8 cellular contexts compared by ENCODE assay signal in the genomic region with DNA sequence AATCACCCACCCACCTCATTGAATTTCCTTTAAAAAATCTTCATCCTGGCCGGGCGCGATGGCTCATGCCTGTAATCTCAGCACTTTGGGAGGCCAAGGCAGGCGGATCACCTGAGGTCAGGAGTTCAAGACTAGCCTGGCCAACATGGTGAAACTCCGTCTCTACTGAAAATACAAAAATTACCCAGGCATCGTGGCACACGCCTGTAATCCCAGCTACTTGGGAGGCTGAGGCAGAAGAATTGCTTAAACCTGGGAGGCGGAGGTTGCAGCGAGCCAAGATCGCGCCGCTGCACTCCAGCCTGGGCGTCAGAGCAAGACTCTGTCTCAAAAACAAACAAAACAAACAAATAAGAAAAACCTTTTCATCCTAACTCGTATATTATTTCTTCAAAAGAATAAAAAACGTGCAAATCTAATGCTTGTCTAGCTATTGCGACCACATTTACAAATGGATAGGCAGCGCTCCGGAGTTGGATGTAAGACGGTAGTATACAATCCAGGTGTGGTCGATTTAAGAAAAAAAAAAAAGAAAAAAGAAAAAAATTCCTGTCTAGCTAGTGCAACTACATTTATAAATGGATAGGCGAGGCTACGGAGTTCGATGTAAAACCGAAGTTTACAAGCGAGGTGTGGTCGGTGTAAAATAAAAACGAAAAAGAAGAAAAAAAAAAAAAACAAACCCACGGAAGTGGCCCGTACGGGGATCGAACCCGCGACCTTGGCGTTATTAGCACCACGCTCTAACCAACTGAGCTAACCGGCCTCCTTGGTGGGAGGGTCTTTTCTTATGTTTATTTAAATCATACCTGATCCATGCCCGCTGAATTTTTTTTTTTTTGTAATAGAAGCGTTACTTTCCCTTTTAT.
A peak's percentile ranks its signal among the peaks of the same experiment; 100 is the strongest.
DNase-seq lines count a peak whose midpoint lies in the region; ATAC-seq and TF ChIP-seq lines count a peak whose summit lies in the region.
"Not testable (repeated sequence)": the region's sequence is repeated elsewhere in the genome, so short reads cannot be mapped to it uniquely, and the experiment has no call there.

No MANE protein-coding gene starts in this region.

- peak; percentile 34 for ATAC-seq in GM21526 (IDR thresholded peaks at IDR 0.05; ENCODE audit: low FRiP score, unreplicated experiment)

- not testable (repeated sequence) for H3K36me3 ChIP-seq in BJ (ENCODE audit: control insufficient read depth, insufficient read depth, low read length)

- TF ChIP-seq CTCF in BJ (IDR thresholded peaks at IDR 0.05; ENCODE audit: insufficient read depth, low read depth, low read length): not testable (repeated sequence)

- H3K27me3 ChIP-seq in BJ (ENCODE audit: control insufficient read depth, insufficient read depth, low read length); mononuclear cell (ENCODE audit: insufficient read depth, low read length): not testable (repeated sequence)

- POLR2A ChIA-PET in BJ (lab: Charles Lee): interaction anchor here (0.6 to 0.9 kb wide), 4 partner anchors 30 to 622 kb away, joined by 3 to 9 read pairs (median 6); a partner anchor contains a TSS

- CTCF ChIA-PET in BJ (lab: Yijun Ruan, JAX): interaction anchor here (0.7 to 1.9 kb wide), 14 partner anchors 10 to 1029 kb away, joined by 3 to 10 read pairs (median 4); no protein-coding TSS in a partner anchor

- H3K9me3 ChIP-seq in mononuclear cell (ENCODE audit: low read depth, low read length): not testable (repeated sequence)

- H3K4me1 ChIP-seq in mononuclear cell (ENCODE audit: insufficient read depth, low read length): peaks cover 18% of the 10 kb centered on the region

- H3K4me3 ChIP-seq in BJ (ENCODE audit: low read depth, low read length) (peak overlapping the region; percentile 71), mononuclear cell (ENCODE audit: low read length) (peak overlapping the region; percentile 98)

- DNase-seq in BJ (ENCODE audit: low read depth): not testable (repeated sequence)
- DNase-seq in NCI-H128 (lab: John Stamatoyannopoulos, UW; ENCODE audit: unreplicated experiment) (peak; percentile 47), T follicular helper cell (ENCODE audit: low read depth) (peak; percentile 52), fibroblast of gingiva (ENCODE audit: low read depth) (peak; percentile 26)
- peak; percentile 35 to 60 (median 43) for DNase-seq in activated naive CD4-positive, alpha-beta T cell (lab: John Stamatoyannopoulos, UW)
- DNase-seq in stimulated activated CD4-positive, alpha-beta T cell treated with anti-CD3 and anti-CD28 coated beads, Interleukin-4, amount 100 ng/mL, for 4 hours: peak; percentile 55 to 72
